11 cellular contexts compared by ENCODE assay signal in genomic region chr4:21947768-21948346, GRCh38. TPM values are rescaled to one million over a fixed set of nuclear protein-coding genes. Genes with fewer than 3 reads are reported as not detected.
DNase-seq lines count a peak whose midpoint lies in the region; ATAC-seq and TF ChIP-seq lines count a peak whose summit lies in the region.
"Had no signal": no experiment of that assay in that cellular context is flagged by ENCODE, and none has a peak within 500 bp of the region (broad histone marks: within the 10 kb centered on the region; RNA-seq: fewer than 3 reads in every experiment).

No MANE protein-coding gene starts in this region.

- H3K4me1 ChIP-seq in GM23248 (ENCODE audit: insufficient read depth) (no peaks in the 10 kb centered on the region), neuron (ENCODE audit: insufficient read depth, low read length) (no peaks in the 10 kb centered on the region)

- no peaks in the 10 kb centered on the region for H3F3A ChIP-seq in GM23248 (ENCODE audit: insufficient read depth)

- H2AFZ ChIP-seq in GM23248 (peak overlapping the region; percentile 70), neuron (ENCODE audit: low read depth, low read length) (peak overlapping the region; percentile 56)

- no peaks in the 10 kb centered on the region for H3K9me2 ChIP-seq in GM23248 (ENCODE audit: insufficient read depth)

- H3K36me3 ChIP-seq in GM23248 (ENCODE audit: low read depth), result no peaks in the 10 kb centered on the region
- H3K36me3 ChIP-seq in WERI-Rb-1, result no peaks in the 10 kb centered on the region; the same call in 1 of the 2 replicates
- no peaks in the 10 kb centered on the region for H3K36me3 ChIP-seq in neuron (ENCODE audit: insufficient read depth, low read length)

- ATAC-seq in GM18498 (IDR thresholded peaks at IDR 0.05; ENCODE audit: unreplicated experiment) (no peak), GM21526 (IDR thresholded peaks at IDR 0.05; ENCODE audit: low FRiP score, unreplicated experiment) (no peak)
- ATAC-seq: left cardiac atrium had no signal

- 55 to 56% methylated on average over 18 to 19 of the region's 19 CpGs for WGBS in GM23248 (ENCODE audit: low coverage in 1 of 2, low lambda C conversion rate in 2 of 2, missing lambda C conversion rate in 2 of 2), 2 experiments

- peak overlapping the region; percentile 12; the same call in 1 of the 2 replicates for H3K9ac ChIP-seq in GM23248

- in situ Hi-C loops in GM23248 (cut with MboI), result no loop called here

- TF ChIP-seq CTCF in WERI-Rb-1 (IDR thresholded peaks at IDR 0.05; ENCODE audit: low read depth, low read length) (no peak), fibroblast of mammary gland (conservative IDR thresholded peaks at IDR 0.05; ENCODE audit: control insufficient read depth, insufficient read depth, low read depth, low read length) (no peak)

- H3K27me3 ChIP-seq in GM23248 (replicated peaks; ENCODE audit: insufficient read depth), result 0 out of 2 replicates have a peak, but pooled peaks cover 4% of the 10 kb centered on the region
- no peaks in the 10 kb centered on the region for H3K27me3 ChIP-seq in WERI-Rb-1 (ENCODE audit: insufficient read depth, low read depth, severe bottlenecking)
- H3K27me3 ChIP-seq in neuron (ENCODE audit: insufficient read depth, low read length), result peaks cover 37% of the 10 kb centered on the region

- H3K9me3 ChIP-seq in GM23248 (ENCODE audit: low read depth) (no peaks in the 10 kb centered on the region), WERI-Rb-1 (ENCODE audit: severe bottlenecking) (no peaks in the 10 kb centered on the region), neuron (ENCODE audit: low read length) (no peaks in the 10 kb centered on the region)

- H3K79me2 ChIP-seq in GM23248 (ENCODE audit: insufficient read depth), result no peaks in the 10 kb centered on the region

- H3K27ac ChIP-seq in GM23248 (no peak overlapping the region), WERI-Rb-1 (peak overlapping the region; percentile 81)

- H3K4me2 ChIP-seq in GM23248 (ENCODE audit: unreplicated experiment), result peak overlapping the region; percentile 54

- DNase-seq in GM23248 (peak; percentile 3), WERI-Rb-1 (no peak), fibroblast of mammary gland (ENCODE audit: low read depth) (no peak), NCI-H187 (lab: John Stamatoyannopoulos, UW) (no peak)
- DNase-seq in stimulated activated CD4-positive, alpha-beta T cell treated with anti-CD3 and anti-CD28 coated beads, Interleukin-1b, Interleukin-23, amount 100 ng/mL, for 48 hours, result no peak
- DNase-seq: NCI-H1694 treated with DMSO at 0.1 percent for 48 hours, OCI-M1 had no signal

- H4K20me1 ChIP-seq in GM23248 (ENCODE audit: insufficient read depth), result no peaks in the 10 kb centered on the region

- peak overlapping the region; percentile 73 for H3K4me3 ChIP-seq in GM23248
- H3K4me3 ChIP-seq in WERI-Rb-1 (ENCODE audit: low read depth, low read length), result peak overlapping the region; percentile 78
- H3K4me3 ChIP-seq in fibroblast of mammary gland (ENCODE audit: control insufficient read depth, low read depth, low read length), result peak overlapping the region; percentile 23
- peak overlapping the region; percentile 47 for H3K4me3 ChIP-seq in neuron (ENCODE audit: low read length)

RNA-seq across cellular contexts. Expression of gene KCNIP4, which starts 0.7 kb away (rescaled TPM):
- total RNA-seq in GM23248 (2014; rRNA removed; shearing (Covaris generic)), result not detected in 2 replicates
- polyA plus RNA-seq in GM23248 (2016; fragmentation: Nextera tagmentation; extraction: Ambion mirVana), result 0.65 TPM in 2 replicates
- total RNA-seq: left cardiac atrium had no signal

Comparison
In these comparisons a context has a peak if more than half of its experiments do, and no peak if none do; other contexts are left out.
1. H3K4me3 ChIP-seq: peak in every context shown above with its lines; median percentile 78 in WERI-Rb-1; 73 in GM23248; 47 in neuron; 23 in fibroblast of mammary gland.